8 cellular contexts compared by ENCODE assay signal in genomic region chr6:163457637-163458561, GRCh38. TPM values are rescaled to one million over a fixed set of nuclear protein-coding genes. Genes with fewer than 3 reads are reported as not detected.
DNase-seq lines count a peak whose midpoint lies in the region; ATAC-seq lines count a peak whose summit lies in the region.

No MANE protein-coding gene starts in this region.

- no peak overlapping the region for H3K4me3 Mint-ChIP-seq in activated naive CD8-positive, alpha-beta T cell treated with anti-CD3 and anti-CD28 coated beads for 36 hours

- DNase-seq in AG08396 (ENCODE audit: low spot score) (peak; percentile 79), HCEC 1CT (peak; percentile 94), islet precursor cell (peak; percentile 71), NCI-H2196 treated with DMSO at 0.1 percent for 48 hours (lab: John Stamatoyannopoulos, UW; ENCODE audit: unreplicated experiment) (no peak), HUDEP-2 (lab: John Stamatoyannopoulos, UW; ENCODE audit: unreplicated experiment in 76 of 76) (no peak)
- DNase-seq in activated naive CD8-positive, alpha-beta T cell treated with anti-CD3 and anti-CD28 coated beads for 36 hours = no peak

- H3K27ac Mint-ChIP-seq in activated naive CD8-positive, alpha-beta T cell treated with anti-CD3 and anti-CD28 coated beads for 36 hours = peak overlapping the region; percentile 2

- no peaks in the 10 kb centered on the region for H3K27me3 Mint-ChIP-seq in activated naive CD8-positive, alpha-beta T cell treated with anti-CD3 and anti-CD28 coated beads for 36 hours

- no peak for ATAC-seq in GM18520 (IDR thresholded peaks at IDR 0.05; ENCODE audit: unreplicated experiment)
- ATAC-seq in HG03039 (IDR thresholded peaks at IDR 0.05; ENCODE audit: unreplicated experiment) = no peak

- H3K36me3 Mint-ChIP-seq in activated naive CD8-positive, alpha-beta T cell treated with anti-CD3 and anti-CD28 coated beads for 36 hours = peaks cover 24% of the 10 kb centered on the region

- H3K4me1 Mint-ChIP-seq in activated naive CD8-positive, alpha-beta T cell treated with anti-CD3 and anti-CD28 coated beads for 36 hours = peaks cover 53% of the 10 kb centered on the region

- no peaks in the 10 kb centered on the region for H3K9me3 Mint-ChIP-seq in activated naive CD8-positive, alpha-beta T cell treated with anti-CD3 and anti-CD28 coated beads for 36 hours

RNA-seq across cellular contexts. Expression of gene QKI, which starts 43.4 kb away (rescaled TPM):
- 10 to 100 TPM; 58.0 to 59.7 TPM for total RNA-seq in activated naive CD8-positive, alpha-beta T cell treated with anti-CD3 and anti-CD28 coated beads for 36 hours

Comparison
In these comparisons a context has a peak if more than half of its experiments do, and no peak if none do; other contexts are left out.
1. DNase-seq: peak in AG08396 (single experiment), HCEC 1CT (single experiment) and islet precursor cell (single experiment); none in activated naive CD8-positive, alpha-beta T cell treated with anti-CD3 and anti-CD28 coated beads for 36 hours (single experiment), NCI-H2196 treated with DMSO at 0.1 percent for 48 hours (single experiment) and HUDEP-2 (0 of 76).